ENCODE assay signal across 29 cellular contexts in genomic region chr9:80554856-80555255, GRCh38.
A peak's percentile ranks its signal among the peaks of the same experiment; 100 is the strongest.
DNase-seq lines count a peak whose midpoint lies in the region; ATAC-seq, FAIRE-seq and TF ChIP-seq lines count a peak whose summit lies in the region.
"Had no signal": no experiment of that assay in that cellular context is flagged by ENCODE, and none has a peak within 500 bp of the region (broad histone marks: within the 10 kb centered on the region; RNA-seq: fewer than 3 reads in every experiment).

No MANE protein-coding gene starts in this region.

- TF ChIP-seq POLR2A in H54 (IDR thresholded peaks at IDR 0.05; ENCODE audit: low read depth, low read length) (no peak), right lobe of liver (IDR thresholded peaks at IDR 0.05) (no peak)

- POLR2A ChIA-PET in activated CD8-positive, alpha-beta T cell treated with anti-CD3 and anti-CD28 coated beads for 36 hours (lab: Charles Lee), result no interaction called here

- no peak for TF ChIP-seq CTCF in WERI-Rb-1 (IDR thresholded peaks at IDR 0.05; ENCODE audit: low read depth, low read length)
- TF ChIP-seq CTCF in nephron progenitor cell (IDR thresholded peaks at IDR 0.05), result no peak
- TF ChIP-seq CTCF in neural progenitor cell (IDR thresholded peaks at IDR 0.05), result no peak
- TF ChIP-seq CTCF in right lobe of liver (IDR thresholded peaks at IDR 0.05), result no peak
- TF ChIP-seq CTCF in activated CD8-positive, alpha-beta T cell treated with anti-CD3 and anti-CD28 coated beads for 36 hours (IDR thresholded peaks at IDR 0.05), result no peak

- H3K36me3 ChIP-seq in WERI-Rb-1 (no peaks in the 10 kb centered on the region), neural progenitor cell (no peaks in the 10 kb centered on the region), right lobe of liver (no peaks in the 10 kb centered on the region)
- H3K36me3 ChIP-seq: BE2C, BLaER1 had no signal

- H3K4me1 Mint-ChIP-seq in nephron progenitor cell (peaks cover 46% of the 10 kb centered on the region), neural progenitor cell (peaks cover 36% of the 10 kb centered on the region)
- H3K4me1 Mint-ChIP-seq in activated CD8-positive, alpha-beta T cell treated with anti-CD3 and anti-CD28 coated beads for 36 hours (ENCODE audit: low read depth), result no peaks in the 10 kb centered on the region
- H3K4me1 Mint-ChIP-seq: CD14-positive monocyte; CD4-positive, alpha-beta memory T cell; CD4-positive, CD25-positive, alpha-beta regulatory T cell; CD8-positive, alpha-beta memory T cell had no signal

- H3K9me3 Mint-ChIP-seq in nephron progenitor cell, result no peaks in the 10 kb centered on the region
- no peaks in the 10 kb centered on the region for H3K9me3 Mint-ChIP-seq in neural progenitor cell
- no peaks in the 10 kb centered on the region for H3K9me3 Mint-ChIP-seq in activated CD8-positive, alpha-beta T cell treated with anti-CD3 and anti-CD28 coated beads for 36 hours

- H3K27me3 ChIP-seq in WERI-Rb-1 (ENCODE audit: insufficient read depth, low read depth, severe bottlenecking) (no peaks in the 10 kb centered on the region), neural progenitor cell (no peaks in the 10 kb centered on the region), right lobe of liver (no peaks in the 10 kb centered on the region)
- H3K27me3 ChIP-seq: BE2C, BLaER1 had no signal

- H3K4me3 Mint-ChIP-seq in nephron progenitor cell (no peak overlapping the region), neural progenitor cell (no peak overlapping the region)
- no peak overlapping the region for H3K4me3 Mint-ChIP-seq in activated CD8-positive, alpha-beta T cell treated with anti-CD3 and anti-CD28 coated beads for 36 hours
- H3K4me3 Mint-ChIP-seq: CD14-positive monocyte; CD4-positive, alpha-beta memory T cell; CD4-positive, CD25-positive, alpha-beta regulatory T cell; CD8-positive, alpha-beta memory T cell had no signal

- H3K27ac Mint-ChIP-seq in nephron progenitor cell (peak overlapping the region; percentile 86), neural progenitor cell (no peak overlapping the region)
- H3K27ac Mint-ChIP-seq in activated CD8-positive, alpha-beta T cell treated with anti-CD3 and anti-CD28 coated beads for 36 hours, result no peak overlapping the region
- H3K27ac Mint-ChIP-seq: CD14-positive monocyte; CD4-positive, alpha-beta memory T cell; CD4-positive, CD25-positive, alpha-beta regulatory T cell; CD8-positive, alpha-beta memory T cell had no signal

- H3K9ac ChIP-seq in neural progenitor cell, result no peak overlapping the region
- H3K9ac ChIP-seq: BLaER1 had no signal

- H3K27ac ChIP-seq in WERI-Rb-1 (peak overlapping the region; percentile 66), neural progenitor cell (no peak overlapping the region), right lobe of liver (no peak overlapping the region)
- H3K27ac ChIP-seq: BLaER1 had no signal

- intact Hi-C loops in right lobe of liver (cut with DNase I), result no loop called here
- intact Hi-C loops in activated CD8-positive, alpha-beta T cell treated with anti-CD3 and anti-CD28 coated beads for 36 hours (cut with micrococcal nuclease), result no loop called here

- ATAC-seq in right lobe of liver, result no peak
- no peak for ATAC-seq in activated CD8-positive, alpha-beta T cell treated with anti-CD3 and anti-CD28 coated beads for 36 hours
- ATAC-seq: GM12878 had no signal

- no peaks in the 10 kb centered on the region for H3K36me3 Mint-ChIP-seq in nephron progenitor cell (ENCODE audit: low read depth)
- no peaks in the 10 kb centered on the region for H3K36me3 Mint-ChIP-seq in neural progenitor cell
- H3K36me3 Mint-ChIP-seq in activated CD8-positive, alpha-beta T cell treated with anti-CD3 and anti-CD28 coated beads for 36 hours (ENCODE audit: low read depth), result no peaks in the 10 kb centered on the region
- H3K36me3 Mint-ChIP-seq: CD14-positive monocyte; CD4-positive, alpha-beta memory T cell; CD4-positive, CD25-positive, alpha-beta regulatory T cell; CD8-positive, alpha-beta memory T cell had no signal

- FAIRE-seq in H54 (lab: Jason Lieb, UNC), result peak; percentile 30
- FAIRE-seq: A204.1, GM12878, GM12892, GM18507 had no signal

- peaks cover 12% of the 10 kb centered on the region for H3F3A ChIP-seq in neural progenitor cell (ENCODE audit: low read depth)

- CTCF ChIA-PET in activated CD8-positive, alpha-beta T cell treated with anti-CD3 and anti-CD28 coated beads for 36 hours (lab: Charles Lee), result no interaction called here

- H3K9me3 ChIP-seq in WERI-Rb-1 (ENCODE audit: severe bottlenecking) (no peaks in the 10 kb centered on the region), neural progenitor cell (ENCODE audit: low read depth) (no peaks in the 10 kb centered on the region), right lobe of liver (no peaks in the 10 kb centered on the region)
- H3K9me3 ChIP-seq: BE2C, BLaER1 had no signal

- H3K79me2 ChIP-seq in neural progenitor cell (ENCODE audit: low read depth), result no peaks in the 10 kb centered on the region

- H3K27me3 Mint-ChIP-seq in nephron progenitor cell (ENCODE audit: low read depth, poor library complexity) (no peaks in the 10 kb centered on the region), neural progenitor cell (ENCODE audit: insufficient read depth, low read depth) (peaks cover 2% of the 10 kb centered on the region)
- no peaks in the 10 kb centered on the region for H3K27me3 Mint-ChIP-seq in activated CD8-positive, alpha-beta T cell treated with anti-CD3 and anti-CD28 coated beads for 36 hours
- H3K27me3 Mint-ChIP-seq: CD4-positive, alpha-beta memory T cell; CD4-positive, CD25-positive, alpha-beta regulatory T cell; CD8-positive, alpha-beta memory T cell had no signal

- no peaks in the 10 kb centered on the region for H4K20me1 ChIP-seq in neural progenitor cell (ENCODE audit: low read depth)
- H4K20me1 ChIP-seq: BLaER1 had no signal

- no peak overlapping the region for H3K4me3 ChIP-seq in WERI-Rb-1 (ENCODE audit: low read depth, low read length)
- H3K4me3 ChIP-seq in neural progenitor cell, result no peak overlapping the region
- H3K4me3 ChIP-seq in right lobe of liver, result no peak overlapping the region
- H3K4me3 ChIP-seq: BLaER1, GM12878 had no signal

- H3K4me2 ChIP-seq in neural progenitor cell, result peak overlapping the region; percentile 33
- H3K4me2 ChIP-seq: BLaER1 had no signal

- H2AFZ ChIP-seq in neural progenitor cell (replicated peaks), result no peak overlapping the region

- peaks cover 21% of the 10 kb centered on the region for H3K4me1 ChIP-seq in neural progenitor cell
- peaks cover 0 to 6% (median 0%) of the 10 kb centered on the region in 4 donors for H3K4me1 ChIP-seq in right lobe of liver
- H3K4me1 ChIP-seq: BE2C, BLaER1 had no signal

- DNase-seq in H54 (ENCODE audit: insufficient read length, low spot score) (no peak), WERI-Rb-1 (peak; percentile 69), nephron progenitor cell (no peak), neural progenitor cell (ENCODE audit: low spot score) (peak; percentile 73), NCI-H1417 treated with DMSO at 0.1 percent for 48 hours (lab: John Stamatoyannopoulos, UW) (no peak), right lobe of liver (no peak)
- no peak for DNase-seq in activated CD8-positive, alpha-beta T cell treated with anti-CD3 and anti-CD28 coated beads for 36 hours
- DNase-seq in stimulated activated CD4-positive, alpha-beta T cell treated with anti-CD3 and anti-CD28 coated beads, Interleukin-4, amount 100 ng/mL, for 24 hours, result no peak
- DNase-seq: 8988T; ACHN; BE2C; C1 segment of cervical spinal cord; CD4-positive, alpha-beta memory T cell; CD4-positive, CD25-positive, alpha-beta regulatory T cell; CD8-positive, alpha-beta memory T cell; COR-L47; DMS 273 treated with DMSO at 0.1 percent for 48 hours; DMS153; DMS53; DMS79; DND-41; EL; GDM1 had no signal

Comparison
In these comparisons a context has a peak if more than half of its experiments do, and no peak if none do; other contexts are left out.
1. DNase-seq: peak in WERI-Rb-1 (single experiment) and neural progenitor cell (single experiment); none in H54 (single experiment), nephron progenitor cell (single experiment), NCI-H1417 treated with DMSO at 0.1 percent for 48 hours (single experiment), right lobe of liver (0 of 3), activated CD8-positive, alpha-beta T cell treated with anti-CD3 and anti-CD28 coated beads for 36 hours (single experiment) and stimulated activated CD4-positive, alpha-beta T cell treated with anti-CD3 and anti-CD28 coated beads, Interleukin-4, amount 100 ng/mL, for 24 hours (single experiment).